17 cellular contexts compared by ENCODE assay signal in the genomic region with DNA sequence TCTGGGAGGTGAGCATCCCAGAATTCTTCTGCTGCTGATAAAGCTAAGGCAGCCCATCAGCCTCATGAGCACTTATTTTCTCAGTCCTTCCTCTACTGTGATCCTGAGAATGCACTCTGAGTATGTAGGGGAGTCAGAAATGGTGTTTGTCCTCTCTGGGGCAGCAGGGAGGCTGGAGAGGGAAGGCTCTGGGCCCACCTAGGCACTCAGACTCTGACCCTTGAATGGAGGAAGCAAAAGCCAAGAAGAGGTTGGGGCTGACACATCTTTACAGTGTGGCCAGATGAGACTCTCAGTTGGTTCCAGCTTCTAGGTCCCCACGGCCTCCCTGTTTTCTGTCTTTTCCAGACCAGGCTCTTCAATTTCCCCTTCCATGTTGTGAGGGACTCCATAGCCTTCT. TPM values are rescaled to one million over a fixed set of nuclear protein-coding genes. Genes with fewer than 3 reads are reported as not detected.
DNase-seq lines count a peak whose midpoint lies in the region; ATAC-seq and TF ChIP-seq lines count a peak whose summit lies in the region.
"Had no signal": no experiment of that assay in that cellular context is flagged by ENCODE, and none has a peak within 500 bp of the region (broad histone marks: within the 10 kb centered on the region; RNA-seq: fewer than 3 reads in every experiment).

No MANE protein-coding gene starts in this region.

- TF ChIP-seq EP300 in sigmoid colon (IDR thresholded peaks at IDR 0.05), result no peak

- TF ChIP-seq CTCF in A673 (conservative IDR thresholded peaks at IDR 0.05; ENCODE audit: low read depth, low read length) (no peak), sigmoid colon (IDR thresholded peaks at IDR 0.05) (no peak), body of pancreas (IDR thresholded peaks at IDR 0.05) (no peak)

- peaks cover 8% of the 10 kb centered on the region for H3K4me1 ChIP-seq in A673 (ENCODE audit: insufficient read depth, low read length, poor library complexity, severe bottlenecking)
- peaks cover 55% of the 10 kb centered on the region for H3K4me1 ChIP-seq in SJSA1 (replicated peaks)
- no peaks in the 10 kb centered on the region for H3K4me1 ChIP-seq in sigmoid colon
- no peaks in the 10 kb centered on the region for H3K4me1 ChIP-seq in body of pancreas

- H3K9me3 ChIP-seq in A673 (ENCODE audit: low read depth, low read length, poor library complexity, severe bottlenecking) (no peaks in the 10 kb centered on the region), SJSA1 (replicated peaks) (no peaks in the 10 kb centered on the region), sigmoid colon (no peaks in the 10 kb centered on the region), body of pancreas (no peaks in the 10 kb centered on the region), MG63 (peaks cover 11% of the 10 kb centered on the region)

- ATAC-seq in body of pancreas (no peak), HG03175 (IDR thresholded peaks at IDR 0.05; ENCODE audit: unreplicated experiment) (no peak)
- ATAC-seq: K562 had no signal

- no peaks in the 10 kb centered on the region for H3K27me3 ChIP-seq in A673 (replicated peaks; ENCODE audit: insufficient read depth, low read depth, low read length, poor library complexity)
- no peaks in the 10 kb centered on the region for H3K27me3 ChIP-seq in SJSA1 (replicated peaks)
- H3K27me3 ChIP-seq in sigmoid colon, result no peaks in the 10 kb centered on the region
- H3K27me3 ChIP-seq in body of pancreas, result no peaks in the 10 kb centered on the region
- H3K27me3 ChIP-seq in MG63, result no peaks in the 10 kb centered on the region
- H3K27me3 ChIP-seq: dorsolateral prefrontal cortex had no signal

- DNase-seq in A673 (ENCODE audit: low spot score) (no peak), SJSA1 (ENCODE audit: low read depth in 1 of 2, low spot score in 2 of 2) (no peak), sigmoid colon (no peak), body of pancreas (no peak), MG63 (no peak), DMS 273 treated with DMSO at 0.1 percent for 48 hours (lab: John Stamatoyannopoulos, UW) (no peak)
- DNase-seq: activated CD4-positive, CD25-positive, alpha-beta regulatory T cell; activated effector memory CD4-positive, alpha-beta T cell treated with Interleukin-2 at 50 U/mL for 16 hours; dorsolateral prefrontal cortex; NCI-H1048; NCI-H82; stimulated activated naive CD4-positive, alpha-beta T cell treated with Interleukin-2 at 50 U/mL for 16 hours had no signal

- no peaks in the 10 kb centered on the region for H3K36me3 Mint-ChIP-seq in dendritic cell treated with granulocyte-macrophage colony-stimulating factor and Interleukin-4, amounts not matched to agents 40 ng/mL and 50 ng/mL, for 4 days (ENCODE audit: low read depth)

- no peak for TF ChIP-seq POLR2A in sigmoid colon (IDR thresholded peaks at IDR 0.05)
- TF ChIP-seq POLR2A in body of pancreas (IDR thresholded peaks at IDR 0.05), result no peak

- POLR2A ChIA-PET in A673 (lab: Charles Lee; ENCODE audit: low non-redundant PET), result no interaction called here

- H3K27ac Mint-ChIP-seq in dendritic cell treated with granulocyte-macrophage colony-stimulating factor and Interleukin-4, amounts not matched to agents 40 ng/mL and 50 ng/mL, for 4 days, result peak overlapping the region; percentile 62
- H3K27ac Mint-ChIP-seq: T-helper 1 cell treated with Interleukin-12 subunit alpha and Interleukin-12 subunit beta and Interleukin-4 antibody, amounts not matched to agents 30 μg/mL and 1 μg/mL, for 36 hours had no signal

- WGBS in sigmoid colon, 2 donors, result 96 to 98% methylated on average over 1 of the region's 1 CpG
- WGBS in body of pancreas, 2 donors, result 44 to 91% methylated on average over 1 of the region's 1 CpG

- CTCF ChIA-PET in A673 (lab: Charles Lee), result interaction anchor here (0.7 kb wide), 1 partner anchor 10 kb away, joined by 4 read pairs; no protein-coding TSS in a partner anchor

- intact Hi-C loops in A673 (cut with micrococcal nuclease; ENCODE audit: unreplicated experiment), result no loop called here
- intact Hi-C loops in dendritic cell treated with granulocyte-macrophage colony-stimulating factor and Interleukin-4, amounts not matched to agents 40 ng/mL and 50 ng/mL, for 4 days (cut with micrococcal nuclease), result no loop called here
- intact Hi-C loops in sigmoid colon (cut with DNase I), result no loop called here
- intact Hi-C loops in body of pancreas (cut with DNase I), result no loop called here

- H3K27ac ChIP-seq in A673 (ENCODE audit: low read depth, low read length, poor library complexity, severe bottlenecking) (peak overlapping the region; percentile 27), SJSA1 (peak overlapping the region; percentile 70), sigmoid colon (peak overlapping the region in 3 of 4 donors; percentile 37 to 55 (median 39)), body of pancreas (peak overlapping the region in 1 of 4 donors; percentile 46)
- H3K27ac ChIP-seq: HL-60 had no signal

- H3K27me3 Mint-ChIP-seq in dendritic cell treated with granulocyte-macrophage colony-stimulating factor and Interleukin-4, amounts not matched to agents 40 ng/mL and 50 ng/mL, for 4 days, result no peaks in the 10 kb centered on the region

- no peak overlapping the region for H3K4me3 Mint-ChIP-seq in dendritic cell treated with granulocyte-macrophage colony-stimulating factor and Interleukin-4, amounts not matched to agents 40 ng/mL and 50 ng/mL, for 4 days
- H3K4me3 Mint-ChIP-seq: T-helper 1 cell treated with Interleukin-12 subunit alpha and Interleukin-12 subunit beta and Interleukin-4 antibody, amounts not matched to agents 30 μg/mL and 1 μg/mL, for 36 hours had no signal

- no TSS peak for BruUV-seq in A673 (replicated peaks; lab: Mats Ljungman, UMichigan)

- peaks cover 36% of the 10 kb centered on the region for H3K4me1 Mint-ChIP-seq in dendritic cell treated with granulocyte-macrophage colony-stimulating factor and Interleukin-4, amounts not matched to agents 40 ng/mL and 50 ng/mL, for 4 days (ENCODE audit: low read depth)

- H3K9me3 Mint-ChIP-seq in dendritic cell treated with granulocyte-macrophage colony-stimulating factor and Interleukin-4, amounts not matched to agents 40 ng/mL and 50 ng/mL, for 4 days, result no peaks in the 10 kb centered on the region

- no peaks in the 10 kb centered on the region for H3K36me3 ChIP-seq in A673 (ENCODE audit: insufficient read depth, low read length, poor library complexity, severe bottlenecking)
- no peaks in the 10 kb centered on the region for H3K36me3 ChIP-seq in SJSA1
- no peaks in the 10 kb centered on the region for H3K36me3 ChIP-seq in sigmoid colon
- H3K36me3 ChIP-seq in body of pancreas (replicated peaks in 1 of 2; ENCODE audit: insufficient read depth in 1 of 2, low read depth in 2 of 2), result no peaks in the 10 kb centered on the region
- H3K36me3 ChIP-seq in MG63, result peaks cover 5% of the 10 kb centered on the region; the same call in 1 of the 2 replicates

- H3K4me3 ChIP-seq in A673 (ENCODE audit: low read depth, low read length, poor library complexity, severe bottlenecking) (no peak overlapping the region), SJSA1 (no peak overlapping the region), sigmoid colon (no peak overlapping the region), body of pancreas (no peak overlapping the region), MG63 (no peak overlapping the region)
- H3K4me3 ChIP-seq: dorsolateral prefrontal cortex, K562 had no signal

RNA-seq across cellular contexts. Expression of a gene that starts 36.1 kb away (rescaled TPM):
- total RNA-seq in A673 (2021) (40.0 and 43.6 TPM in 2 replicates), sigmoid colon (under 1 TPM in 3 of 4 donors, not detected in 1; 0.54 to 0.99 (median 0.71) TPM), body of pancreas (1 to 10 TPM in 1 of 2 donors, under 1 TPM in 1; 0.26 to 1.3 TPM)
- 25.0 and 51.0 TPM in 2 replicates for total RNA-seq in SJSA1 (2014; rRNA removed; shearing (Covaris generic))
- polyA plus RNA-seq in sigmoid colon, result 1 to 10 TPM in 2 of 3 donors, under 1 TPM in 1; 0.60 to 6.2 (median 3.0) TPM
- 11.3 and 26.4 TPM in 2 replicates for total RNA-seq in MG63 (2014; rRNA removed; shearing (Covaris generic); ENCODE audit: low replicate concordance)
